In the genomic region with DNA sequence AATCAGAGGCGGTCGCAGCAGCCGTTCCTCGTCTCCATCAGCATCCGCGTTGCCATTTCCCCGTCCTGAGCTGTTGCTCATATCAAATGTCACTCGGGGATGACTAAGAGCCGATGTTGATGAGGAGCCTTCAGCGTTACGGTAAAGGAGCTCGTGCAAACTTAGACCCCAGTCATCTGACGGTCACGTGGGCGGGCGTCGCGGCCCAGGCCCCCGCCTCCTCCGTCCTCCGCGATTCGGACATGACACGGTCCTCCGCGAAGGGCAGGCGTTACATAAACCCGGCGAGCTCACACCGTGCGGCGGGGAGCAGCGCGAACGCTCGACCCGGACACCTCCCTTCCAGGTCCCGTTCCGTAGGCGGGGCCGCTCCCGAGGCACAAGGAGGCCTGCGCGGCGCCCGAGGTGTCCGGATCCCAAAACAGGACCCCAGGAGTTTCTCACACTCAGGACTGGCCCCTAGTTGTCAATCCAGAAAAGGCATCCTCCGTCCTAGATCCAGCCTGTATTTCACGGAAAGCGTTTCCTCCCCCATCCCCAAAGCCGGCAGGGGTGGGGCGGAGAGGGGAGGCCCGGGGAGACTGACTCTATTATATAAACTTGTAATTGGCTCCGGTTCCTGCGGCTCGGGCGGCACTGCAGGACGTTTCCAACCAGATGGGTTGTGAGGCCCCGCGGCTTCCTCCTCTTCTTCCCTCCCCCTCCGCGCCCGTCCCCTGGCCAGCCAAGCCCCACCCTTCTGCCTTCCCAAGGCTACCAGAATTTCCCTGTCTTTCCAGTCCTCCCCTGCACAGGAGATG, we compare ENCODE assay signal across 9 cellular contexts.
DNase-seq lines count a peak whose midpoint lies in the region; ATAC-seq and TF ChIP-seq lines count a peak whose summit lies in the region.
"Had no signal": no experiment of that assay in that cellular context is flagged by ENCODE, and none has a peak within 500 bp of the region (broad histone marks: within the 10 kb centered on the region; RNA-seq: fewer than 3 reads in every experiment).

No MANE protein-coding gene starts in this region.

- no peak for ATAC-seq in HG03159 (IDR thresholded peaks at IDR 0.05; ENCODE audit: unreplicated experiment)

- peak overlapping the region; percentile 74 for H3K4me3 ChIP-seq in coronary artery

- no peak for TF ChIP-seq CTCF in coronary artery (IDR thresholded peaks at IDR 0.05)

- DNase-seq in NCI-H1417 (lab: John Stamatoyannopoulos, UW) = peak; percentile 25 to 78 (median 71)
- DNase-seq in NCI-H1417 treated with DMSO at 0.1 percent for 48 hours (lab: John Stamatoyannopoulos, UW) = no peak
- DNase-seq in activated CD4-positive, alpha-beta T cell treated with anti-CD3 and anti-CD28 coated beads for 1 hour = peak; percentile 17
- DNase-seq in coronary artery (ENCODE audit: low spot score) = peak; percentile 81
- DNase-seq in left kidney (ENCODE audit: low read depth, low spot score) = peak; percentile 86
- DNase-seq in stimulated activated CD4-positive, alpha-beta T cell treated with anti-CD3 and anti-CD28 coated beads, Interleukin-15, amount 100 ng/mL, for 48 hours (ENCODE audit: low read depth in 2 of 2) = peak; percentile 48 to 52
- DNase-seq in NCI-H1436 (lab: John Stamatoyannopoulos, UW) = no peak
- DNase-seq: DND-41 had no signal

- peak overlapping the region; percentile 64 to 69 for H3K27ac ChIP-seq in coronary artery

Comparison
In these comparisons a context has a peak if more than half of its experiments do, and no peak if none do; other contexts are left out.
1. DNase-seq: peak in NCI-H1417 (3 of 3), activated CD4-positive, alpha-beta T cell treated with anti-CD3 and anti-CD28 coated beads for 1 hour (single experiment), coronary artery (single experiment), left kidney (single experiment) and stimulated activated CD4-positive, alpha-beta T cell treated with anti-CD3 and anti-CD28 coated beads, Interleukin-15, amount 100 ng/mL, for 48 hours (2 of 2); none in NCI-H1417 treated with DMSO at 0.1 percent for 48 hours (single experiment) and NCI-H1436 (single experiment).